8 cellular contexts compared by ENCODE assay signal in genomic region chr4:184536881-184537248, GRCh38.
DNase-seq lines count a peak whose midpoint lies in the region; ATAC-seq, FAIRE-seq and TF ChIP-seq lines count a peak whose summit lies in the region.

No MANE protein-coding gene starts in this region.

- no peaks in the 10 kb centered on the region for H4K20me1 ChIP-seq in astrocyte (ENCODE audit: insufficient read depth, low read length)

- H3K4me3 ChIP-seq in left ventricle myocardium inferior (peak overlapping the region; percentile 71), astrocyte (ENCODE audit: insufficient read depth, low read depth, low read length) (peak overlapping the region; percentile 82), left lung (peak overlapping the region; percentile 60 to 66)

- peaks cover 15% of the 10 kb centered on the region for H3K4me1 Mint-ChIP-seq in astrocyte (ENCODE audit: low read depth, unreplicated experiment)

- H3K27ac Mint-ChIP-seq in astrocyte (ENCODE audit: unreplicated experiment), result peak overlapping the region; percentile 97

- peaks cover 5% of the 10 kb centered on the region for H3K79me2 ChIP-seq in astrocyte (ENCODE audit: insufficient read depth, low read length)

- H3K36me3 ChIP-seq in left ventricle myocardium inferior (no peaks in the 10 kb centered on the region), astrocyte (ENCODE audit: insufficient read depth, low read length) (no peaks in the 10 kb centered on the region), left lung (no peaks in the 10 kb centered on the region)

- intact Hi-C loops in left ventricle myocardium inferior (cut with micrococcal nuclease), result loop anchor here (5.0 kb wide), 2 partner anchors 60 to 270 kb away; no protein-coding TSS in a partner anchor
- intact Hi-C loops in left ventricle myocardium superior (cut with micrococcal nuclease), result loop anchor here (2.0 kb wide), 1 partner anchor 62 kb away; the partner anchor contains the start of gene IRF2
- intact Hi-C loops in left lung (cut with DNase I), result loop anchor here in 1 of 2 donors (5.0 to 10.0 kb wide), 2 partner anchors 62 to 270 kb away; partner anchors contain the start of gene IRF2

- FAIRE-seq in astrocyte (lab: Jason Lieb, UNC), result peak; percentile 26

- no peak for ATAC-seq in left ventricle myocardium superior
- ATAC-seq in left lung, result peak; percentile 3

- TF ChIP-seq CTCF in left ventricle myocardium inferior (IDR thresholded peaks at IDR 0.05; ENCODE audit: borderline replicate concordance) (no peak), astrocyte (IDR thresholded peaks at IDR 0.05; ENCODE audit: insufficient read depth, low read depth, low read length) (no peak), left lung (IDR thresholded peaks at IDR 0.05) (no peak)

- no peaks in the 10 kb centered on the region for H3K9me3 Mint-ChIP-seq in astrocyte (ENCODE audit: unreplicated experiment)

- no peak for DNase-seq in left ventricle myocardium inferior
- DNase-seq in left ventricle myocardium superior, result no peak
- no peak for DNase-seq in astrocyte (ENCODE audit: low read depth)
- no peak for DNase-seq in left lung
- DNase-seq in SKM-1 (lab: John Stamatoyannopoulos, UW; ENCODE audit: unreplicated experiment), result no peak
- no peak for DNase-seq in NK-92 treated with Interleukin-12 subunit alpha and Interleukin-12 subunit beta, amount 100 ng/mL, for 24 hours (lab: John Stamatoyannopoulos, UW)
- no peak for DNase-seq in NK-92 (lab: John Stamatoyannopoulos, UW; ENCODE audit: unreplicated experiment)

- no peaks in the 10 kb centered on the region for H3K36me3 Mint-ChIP-seq in astrocyte (ENCODE audit: low read depth, unreplicated experiment)

- H3K27ac ChIP-seq in left ventricle myocardium inferior (replicated peaks), result peak overlapping the region; percentile 95
- peak overlapping the region; percentile 89 for H3K27ac ChIP-seq in astrocyte (ENCODE audit: low read depth, low read length)
- H3K27ac ChIP-seq in left lung, result peak overlapping the region; percentile 96 to 98
- peak overlapping the region; percentile 93 for H3K27ac ChIP-seq in temporal lobe (ENCODE audit: low read depth, low read length)

- H2AFZ ChIP-seq in astrocyte (ENCODE audit: low read depth, low read length), result peak overlapping the region; percentile 76

- H3K4me3 Mint-ChIP-seq in astrocyte (ENCODE audit: unreplicated experiment), result peak overlapping the region; percentile 94

- peak overlapping the region; percentile 94 for H3K9ac ChIP-seq in astrocyte (ENCODE audit: low read length)

- H3K9me3 ChIP-seq in left ventricle myocardium inferior (replicated peaks) (no peaks in the 10 kb centered on the region), astrocyte (ENCODE audit: insufficient read depth, low read depth, low read length) (no peaks in the 10 kb centered on the region), left lung (no peaks in the 10 kb centered on the region)

- no peaks in the 10 kb centered on the region for H3K27me3 Mint-ChIP-seq in astrocyte (ENCODE audit: low read depth, unreplicated experiment)

- peak overlapping the region; percentile 90 for H3K4me2 ChIP-seq in astrocyte (ENCODE audit: low read length)

- H3K27me3 ChIP-seq in left ventricle myocardium inferior (ENCODE audit: low read depth) (no peaks in the 10 kb centered on the region), astrocyte (ENCODE audit: insufficient read depth, low read length) (no peaks in the 10 kb centered on the region), left lung (no peaks in the 10 kb centered on the region)

- peaks cover 40% of the 10 kb centered on the region for H3K4me1 ChIP-seq in left ventricle myocardium inferior
- H3K4me1 ChIP-seq in astrocyte (ENCODE audit: insufficient read depth, low read length), result no peaks in the 10 kb centered on the region
- peaks cover 8 to 43% of the 10 kb centered on the region in 2 donors for H3K4me1 ChIP-seq in left lung
